7 cellular contexts compared by ENCODE assay signal in the genomic region with DNA sequence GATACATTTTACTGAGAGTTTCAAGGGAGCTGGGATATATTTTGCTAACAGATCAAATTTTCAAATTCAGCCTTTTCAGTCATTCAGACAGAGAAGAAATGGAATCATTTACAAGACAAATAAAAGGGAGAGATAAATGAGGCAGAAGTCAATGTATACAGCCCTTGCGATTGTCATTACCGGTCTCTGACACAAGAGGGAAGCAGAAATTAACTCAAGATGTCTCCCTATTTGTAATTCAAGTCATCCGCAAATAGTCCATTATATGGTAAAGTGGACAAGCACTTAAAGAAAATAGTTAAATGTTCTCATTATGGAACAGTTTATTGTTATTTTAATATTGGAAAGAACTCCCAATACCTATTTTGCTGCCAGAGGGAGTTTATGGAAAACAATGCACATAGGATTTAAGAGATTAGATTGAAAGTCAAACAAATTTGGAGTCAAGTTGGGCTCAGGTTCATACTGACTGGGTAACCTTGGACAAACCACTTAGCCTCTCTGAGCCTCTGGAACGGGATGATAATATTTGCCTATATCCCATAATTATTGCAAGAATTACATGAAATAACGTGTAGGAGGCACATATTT.
A peak's percentile ranks its signal among the peaks of the same experiment; 100 is the strongest.
DNase-seq lines count a peak whose midpoint lies in the region; ATAC-seq and TF ChIP-seq lines count a peak whose summit lies in the region.

No MANE protein-coding gene starts in this region.

- H3K27ac Mint-ChIP-seq in activated CD8-positive, alpha-beta T cell treated with anti-CD3 and anti-CD28 coated beads, Interleukin-2, amount 10 ng/mL, durations not matched to agents 7 days and 5 days, result no peak overlapping the region
- H3K27ac Mint-ChIP-seq in immature natural killer cell (no peak overlapping the region), type B pancreatic cell (no peak overlapping the region)

- peaks cover 32% of the 10 kb centered on the region for H3K4me1 Mint-ChIP-seq in activated CD8-positive, alpha-beta T cell treated with anti-CD3 and anti-CD28 coated beads, Interleukin-2, amount 10 ng/mL, durations not matched to agents 7 days and 5 days (ENCODE audit: low read depth)
- peaks cover 10 to 19% of the 10 kb centered on the region in 2 donors for H3K4me1 Mint-ChIP-seq in immature natural killer cell
- no peaks in the 10 kb centered on the region for H3K4me1 Mint-ChIP-seq in type B pancreatic cell (ENCODE audit: unreplicated experiment)

- POLR2A ChIA-PET in activated CD8-positive, alpha-beta T cell treated with anti-CD3 and anti-CD28 coated beads, Interleukin-2, amount 10 ng/mL, durations not matched to agents 7 days and 5 days (lab: Charles Lee), result no interaction called here

- CTCF ChIA-PET in activated CD8-positive, alpha-beta T cell treated with anti-CD3 and anti-CD28 coated beads, Interleukin-2, amount 10 ng/mL, durations not matched to agents 7 days and 5 days (lab: Charles Lee), result interaction anchor here (0.7 to 6.3 kb wide), 19 partner anchors 9 to 356 kb away, joined by 3 to 108 read pairs (median 5); partner anchors contain the start of gene PRKCQ

- DNase-seq in GDM1 (lab: John Stamatoyannopoulos, UW) (peak; percentile 39), LHCN-M2 (ENCODE audit: low read depth) (peak; percentile 35), immature natural killer cell (peak in 2 of 3 donors; percentile 24 to 32), type B pancreatic cell (ENCODE audit: extremely low spot score, unreplicated experiment) (no peak), C1 segment of cervical spinal cord (lab: John Stamatoyannopoulos, UW) (no peak)
- peak; percentile 55 for DNase-seq in activated CD8-positive, alpha-beta T cell treated with anti-CD3 and anti-CD28 coated beads, Interleukin-2, amount 10 ng/mL, durations not matched to agents 7 days and 5 days
- no peak for DNase-seq in activated T-cell treated with anti-CD3 and anti-CD28 coated beads, Interleukin-2, amount 50 U/mL, for 48 hours

- TF ChIP-seq CTCF in type B pancreatic cell (conservative IDR thresholded peaks at IDR 0.05), result peak; percentile 82

- no peaks in the 10 kb centered on the region for H3K9me3 Mint-ChIP-seq in activated CD8-positive, alpha-beta T cell treated with anti-CD3 and anti-CD28 coated beads, Interleukin-2, amount 10 ng/mL, durations not matched to agents 7 days and 5 days (ENCODE audit: insufficient read depth)
- H3K9me3 Mint-ChIP-seq in immature natural killer cell, result no peaks in the 10 kb centered on the region
- H3K9me3 Mint-ChIP-seq in type B pancreatic cell, result no peaks in the 10 kb centered on the region

- H3K4me3 Mint-ChIP-seq in activated CD8-positive, alpha-beta T cell treated with anti-CD3 and anti-CD28 coated beads, Interleukin-2, amount 10 ng/mL, durations not matched to agents 7 days and 5 days, result no peak overlapping the region
- no peak overlapping the region for H3K4me3 Mint-ChIP-seq in immature natural killer cell
- no peak overlapping the region for H3K4me3 Mint-ChIP-seq in type B pancreatic cell

- ATAC-seq in activated CD8-positive, alpha-beta T cell treated with anti-CD3 and anti-CD28 coated beads, Interleukin-2, amount 10 ng/mL, durations not matched to agents 7 days and 5 days, result no peak

- H3K27me3 Mint-ChIP-seq in activated CD8-positive, alpha-beta T cell treated with anti-CD3 and anti-CD28 coated beads, Interleukin-2, amount 10 ng/mL, durations not matched to agents 7 days and 5 days (ENCODE audit: low read depth), result peaks cover 11% of the 10 kb centered on the region
- H3K27me3 Mint-ChIP-seq in immature natural killer cell (ENCODE audit: low read depth in 3 of 3), result peaks cover 3 to 5% (median 4%) of the 10 kb centered on the region in 3 donors
- H3K27me3 Mint-ChIP-seq in type B pancreatic cell, result peaks cover 50% of the 10 kb centered on the region

- H3K36me3 Mint-ChIP-seq in activated CD8-positive, alpha-beta T cell treated with anti-CD3 and anti-CD28 coated beads, Interleukin-2, amount 10 ng/mL, durations not matched to agents 7 days and 5 days (ENCODE audit: low read depth), result no peaks in the 10 kb centered on the region
- no peaks in the 10 kb centered on the region for H3K36me3 Mint-ChIP-seq in immature natural killer cell
- no peaks in the 10 kb centered on the region for H3K36me3 Mint-ChIP-seq in type B pancreatic cell

Comparison
In these comparisons a context has a peak if more than half of its experiments do, and no peak if none do; other contexts are left out.
1. DNase-seq: peak in GDM1 (single experiment), LHCN-M2 (single experiment), activated CD8-positive, alpha-beta T cell treated with anti-CD3 and anti-CD28 coated beads, Interleukin-2, amount 10 ng/mL, durations not matched to agents 7 days and 5 days (single experiment) and immature natural killer cell (2 of 3); none in type B pancreatic cell (single experiment), activated T-cell treated with anti-CD3 and anti-CD28 coated beads, Interleukin-2, amount 50 U/mL, for 48 hours (0 of 2) and C1 segment of cervical spinal cord (0 of 14).